9 cellular contexts compared by ENCODE assay signal in the genomic region with DNA sequence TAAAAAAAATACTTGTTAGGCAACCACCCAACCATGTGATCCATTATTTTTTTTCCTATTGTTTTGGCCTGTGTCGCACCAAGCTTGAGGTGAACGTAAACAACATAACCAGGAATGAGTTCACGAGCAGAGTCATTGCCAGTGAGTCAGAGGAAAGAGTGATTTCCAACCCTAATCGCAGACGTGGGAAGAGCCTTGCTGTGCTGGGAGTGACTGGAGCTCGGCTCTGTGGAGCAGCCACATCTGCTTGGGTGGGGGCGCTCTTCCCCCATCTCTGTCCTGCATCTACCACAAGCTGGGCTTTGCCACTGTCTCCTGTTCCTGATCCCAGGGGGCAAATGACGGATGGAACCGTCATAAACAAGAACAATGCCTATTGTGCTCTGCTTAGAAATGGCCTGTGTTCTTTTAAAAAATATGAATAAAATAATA.
DNase-seq lines count a peak whose midpoint lies in the region; ATAC-seq and TF ChIP-seq lines count a peak whose summit lies in the region.
"Had no signal": no experiment of that assay in that cellular context is flagged by ENCODE, and none has a peak within 500 bp of the region (broad histone marks: within the 10 kb centered on the region; RNA-seq: fewer than 3 reads in every experiment).

No MANE protein-coding gene starts in this region.

- H3K27me3 Mint-ChIP-seq in effector memory CD8-positive, alpha-beta T cell: peaks cover 0 to 5% of the 10 kb centered on the region in 2 donors

- in situ Hi-C loops in SK-MEL-5 (cut with HindIII; ENCODE audit: low pct_unique_long_range_greater_than_20kb, low sequenced_read_pairs): no loop called here

- no peak for TF ChIP-seq CTCF in fibroblast of pulmonary artery (IDR thresholded peaks at IDR 0.05; ENCODE audit: low read length, missing control alignments)

- no peak for ATAC-seq in effector memory CD8-positive, alpha-beta T cell (replicated peaks)
- no peak for ATAC-seq in HG03159 (IDR thresholded peaks at IDR 0.05; ENCODE audit: unreplicated experiment)

- H3K36me3 Mint-ChIP-seq in effector memory CD8-positive, alpha-beta T cell (ENCODE audit: insufficient read depth): no peaks in the 10 kb centered on the region

- H3K4me3 ChIP-seq in fibroblast of pulmonary artery (replicated peaks; ENCODE audit: low read depth, low read length): no peak overlapping the region

- intact Hi-C loops in posterior cingulate gyrus (cut with DNase I): no loop called here

- H3K27ac Mint-ChIP-seq in effector memory CD8-positive, alpha-beta T cell: no peak overlapping the region

- no peaks in the 10 kb centered on the region for H3K9me3 Mint-ChIP-seq in effector memory CD8-positive, alpha-beta T cell

- no peaks in the 10 kb centered on the region for H3K4me1 Mint-ChIP-seq in effector memory CD8-positive, alpha-beta T cell (ENCODE audit: low read depth in 2 of 2)

- DNase-seq in GM03348 (ENCODE audit: low spot score) (peak; percentile 87), SK-MEL-5 (ENCODE audit: low read depth, low spot score) (peak; percentile 0), fibroblast of pulmonary artery (ENCODE audit: low read depth) (peak; percentile 87), posterior cingulate gyrus (peak in 8 of 10 donors; percentile 18 to 92 (median 56)), NCI-H2196 (lab: John Stamatoyannopoulos, UW; ENCODE audit: unreplicated experiment) (no peak), UCSD-AML1 (lab: John Stamatoyannopoulos, UW; ENCODE audit: unreplicated experiment) (no peak)
- no peak for DNase-seq in effector memory CD8-positive, alpha-beta T cell
- DNase-seq: activated effector memory CD4-positive, alpha-beta T cell treated with Interleukin-2 at 50 U/mL for 16 hours had no signal

- no peak overlapping the region for H3K4me3 Mint-ChIP-seq in effector memory CD8-positive, alpha-beta T cell

Comparison
In these comparisons a context has a peak if more than half of its experiments do, and no peak if none do; other contexts are left out.
1. DNase-seq: peak in GM03348 (single experiment), SK-MEL-5 (single experiment), fibroblast of pulmonary artery (single experiment) and posterior cingulate gyrus (8 of 10); none in NCI-H2196 (single experiment), UCSD-AML1 (single experiment) and effector memory CD8-positive, alpha-beta T cell (0 of 3).